Comparison of ENCODE assay signal across 17 cellular contexts in the genomic region with DNA sequence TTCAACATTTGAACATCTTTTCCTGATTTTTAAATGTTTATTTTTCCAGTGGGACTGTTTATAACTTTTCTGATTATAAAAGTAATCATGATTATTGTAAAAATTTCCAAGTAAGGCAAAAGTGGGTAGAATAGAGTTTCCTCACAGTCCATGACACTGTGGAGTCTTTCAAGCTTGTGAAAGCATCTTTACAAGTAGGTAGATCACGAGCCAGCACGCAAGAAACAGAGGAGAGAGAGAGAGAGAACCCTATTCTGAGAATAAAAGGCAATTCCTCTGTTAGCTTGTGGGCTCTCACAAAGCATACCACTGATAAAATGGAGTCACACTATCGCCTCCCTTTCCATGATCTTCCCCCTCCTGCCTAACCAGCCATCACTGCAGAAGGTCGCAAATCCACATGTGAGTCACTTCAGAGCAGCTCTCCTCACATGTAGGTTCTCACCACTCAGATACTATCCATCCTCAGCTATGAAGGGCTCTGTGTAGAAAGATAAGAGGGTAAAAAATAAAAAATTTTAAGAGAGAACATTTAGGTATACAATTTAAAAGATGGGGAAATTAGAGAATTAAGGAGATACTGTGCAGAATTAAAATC. TPM values are rescaled to one million over a fixed set of nuclear protein-coding genes. Genes with fewer than 3 reads are reported as not detected.
DNase-seq lines count a peak whose midpoint lies in the region; ATAC-seq and TF ChIP-seq lines count a peak whose summit lies in the region.
"Had no signal": no experiment of that assay in that cellular context is flagged by ENCODE, and none has a peak within 500 bp of the region (broad histone marks: within the 10 kb centered on the region; RNA-seq: fewer than 3 reads in every experiment).

No MANE protein-coding gene starts in this region.

- H3K27me3 ChIP-seq in IMR-90 (ENCODE audit: control insufficient read depth, insufficient read depth, low read length) (no peaks in the 10 kb centered on the region), psoas muscle (ENCODE audit: insufficient read depth in 3 of 3, low read length in 2 of 3) (no peaks in the 10 kb centered on the region)
- H3K27me3 ChIP-seq: heart left ventricle, MG63, transverse colon had no signal

- peaks cover 5% of the 10 kb centered on the region for H3K9me3 Mint-ChIP-seq in activated CD4-positive, alpha-beta T cell treated with anti-CD3 and anti-CD28 coated beads, Interleukin-2, amount 10 ng/mL, durations not matched to agents 7 days and 5 days
- no peaks in the 10 kb centered on the region for H3K9me3 Mint-ChIP-seq in central memory CD8-positive, alpha-beta T cell
- H3K9me3 Mint-ChIP-seq: memory B cell had no signal

- no TSS peak for BruUV-seq in IMR-90 (replicated peaks; lab: Mats Ljungman, UMichigan)

- H3K4ac ChIP-seq in IMR-90 (ENCODE audit: low read depth, low read length), result peak overlapping the region; percentile 43; the same call in 1 of the 2 replicates

- H4K20me1 ChIP-seq in IMR-90 (ENCODE audit: insufficient read depth, low read length), result peaks cover 67% of the 10 kb centered on the region

- peak overlapping the region; percentile 28 for H2BK5ac ChIP-seq in IMR-90 (ENCODE audit: low read depth, low read length, poor library complexity, severe bottlenecking)

- no peak overlapping the region for H2AFZ ChIP-seq in IMR-90 (replicated peaks; ENCODE audit: low read length, poor library complexity)

- POLR2A ChIA-PET in activated CD4-positive, alpha-beta T cell treated with anti-CD3 and anti-CD28 coated beads, Interleukin-2, amount 10 ng/mL, durations not matched to agents 7 days and 5 days (lab: Charles Lee), result interaction anchor here (1.2 kb wide), 1 partner anchor 20 kb away, joined by 3 read pairs; no protein-coding TSS in a partner anchor
- POLR2A ChIA-PET in IMR-90 (lab: Charles Lee; ENCODE audit: unreplicated experiment), result interaction anchor here (0.8 kb wide), 1 partner anchor 11 kb away, joined by 3 read pairs; no protein-coding TSS in a partner anchor

- TF ChIP-seq POLR2A in IMR-90 (IDR thresholded peaks at IDR 0.05; ENCODE audit: low read depth, low read length), result no peak

- no peak overlapping the region for H3K9ac ChIP-seq in IMR-90 (ENCODE audit: low read depth, low read length)

- H3K36me3 ChIP-seq in IMR-90 (ENCODE audit: control insufficient read depth, insufficient read depth, low read length) (no peaks in the 10 kb centered on the region), psoas muscle (ENCODE audit: insufficient read depth in 1 of 2, low read depth in 1 of 2) (no peaks in the 10 kb centered on the region)
- H3K36me3 ChIP-seq: MG63, transverse colon had no signal

- dilution Hi-C loops in IMR-90 (cut with HindIII; ENCODE audit: low sequenced_read_pairs, unreplicated experiment), result no loop called here

- no peak overlapping the region for H3K4me3 Mint-ChIP-seq in activated CD4-positive, alpha-beta T cell treated with anti-CD3 and anti-CD28 coated beads, Interleukin-2, amount 10 ng/mL, durations not matched to agents 7 days and 5 days
- no peak overlapping the region for H3K4me3 Mint-ChIP-seq in central memory CD8-positive, alpha-beta T cell
- H3K4me3 Mint-ChIP-seq: memory B cell had no signal

- no peak overlapping the region for H2AK9ac ChIP-seq in IMR-90 (replicated peaks; ENCODE audit: low read depth, low read length, poor library complexity)

- peak overlapping the region; percentile 60; the same call in 1 of the 2 replicates for H3K14ac ChIP-seq in IMR-90 (replicated peaks; ENCODE audit: low read depth, low read length)

- H3K4me3 ChIP-seq in IMR-90 (ENCODE audit: insufficient read depth, low read depth, low read length) (no peak overlapping the region), psoas muscle (no peak overlapping the region)
- H3K4me3 ChIP-seq: heart left ventricle, MG63, skin epidermis, transverse colon had no signal

- peaks cover 15% of the 10 kb centered on the region for H3K9me1 ChIP-seq in IMR-90 (ENCODE audit: insufficient read depth, low read length)

- in situ Hi-C loops in IMR-90 (cut with MboI; ENCODE audit: low sequenced_read_pairs), result no loop called here

- no peak for TF ChIP-seq RAD21 in IMR-90 (IDR thresholded peaks at IDR 0.05; ENCODE audit: low read length)

- no peaks in the 10 kb centered on the region for H3K27me3 Mint-ChIP-seq in activated CD4-positive, alpha-beta T cell treated with anti-CD3 and anti-CD28 coated beads, Interleukin-2, amount 10 ng/mL, durations not matched to agents 7 days and 5 days
- no peaks in the 10 kb centered on the region for H3K27me3 Mint-ChIP-seq in central memory CD8-positive, alpha-beta T cell

- H3K27ac Mint-ChIP-seq in activated CD4-positive, alpha-beta T cell treated with anti-CD3 and anti-CD28 coated beads, Interleukin-2, amount 10 ng/mL, durations not matched to agents 7 days and 5 days, result peak overlapping the region; percentile 10
- peak overlapping the region; percentile 32 for H3K27ac Mint-ChIP-seq in central memory CD8-positive, alpha-beta T cell (ENCODE audit: low read depth)
- H3K27ac Mint-ChIP-seq: memory B cell had no signal

- H4K5ac ChIP-seq in IMR-90 (ENCODE audit: low read depth, low read length), result 0 out of 2 replicates have a peak overlapping the region, but pooled peaks have one; percentile 25

- 100% methylated on average over 2 of the region's 4 CpGs; no CpG with 5 or more reads in 1 of the 2 experiments for WGBS in IMR-90 (ENCODE audit: extremely low coverage in 2 of 2, insufficient read length in 1 of 2), 2 experiments
- 88 to 93% (median 93%) methylated on average over 4 of the region's 4 CpGs for whole genome bisulfite sequencing in psoas muscle, 3 donors

- peak overlapping the region; percentile 62 for H3K23ac ChIP-seq in IMR-90 (ENCODE audit: low read depth, low read length)

- no peak overlapping the region; the same call in 1 of the 2 replicates for H3K4me2 ChIP-seq in IMR-90 (ENCODE audit: low read depth, low read length)

- no peak overlapping the region for H4K8ac ChIP-seq in IMR-90 (ENCODE audit: low read depth in 2 of 2, low read length in 2 of 2)

- peak; percentile 8; the same call in 1 of the 2 replicates for ATAC-seq in IMR-90 (ENCODE audit: low read depth)
- no peak for ATAC-seq in central memory CD8-positive, alpha-beta T cell (replicated peaks; ENCODE audit: extremely low read depth, poor library complexity, severe bottlenecking)
- peak in 3 of 4 donors; percentile 27 to 40 (median 28) for ATAC-seq in psoas muscle
- ATAC-seq in HG02885 (IDR thresholded peaks at IDR 0.05; ENCODE audit: poor library complexity, unreplicated experiment), result no peak

- H3K18ac ChIP-seq in IMR-90 (ENCODE audit: low read depth, low read length), result peak overlapping the region; percentile 61

- CTCF ChIA-PET in activated CD4-positive, alpha-beta T cell treated with anti-CD3 and anti-CD28 coated beads, Interleukin-2, amount 10 ng/mL, durations not matched to agents 7 days and 5 days (lab: Charles Lee), result interaction anchor here (1.4 to 2.5 kb wide), 3 partner anchors 10 to 23 kb away, joined by 3 to 8 read pairs (median 4); no protein-coding TSS in a partner anchor
- CTCF ChIA-PET in IMR-90 (lab: Yijun Ruan, JAX), result interaction anchor here (0.6 to 1.0 kb wide), 2 partner anchors 24 to 43 kb away, joined by 3 read pairs; no protein-coding TSS in a partner anchor

- H3K79me1 ChIP-seq in IMR-90 (ENCODE audit: low read depth in 1 of 2, low read length in 2 of 2), result peaks cover 45 to 87% of the 10 kb centered on the region in 2 experiments

- H3K4me1 ChIP-seq in IMR-90 (ENCODE audit: control insufficient read depth, insufficient read depth, low read length), result peaks cover 13% of the 10 kb centered on the region
- peaks cover 50% of the 10 kb centered on the region for H3K4me1 ChIP-seq in psoas muscle

- peak overlapping the region; percentile 70; the same call in 1 of the 2 replicates for H2BK120ac ChIP-seq in IMR-90 (ENCODE audit: low read depth, low read length)

- H2BK20ac ChIP-seq in IMR-90 (ENCODE audit: low read depth, low read length), result no peak overlapping the region; the same call in 1 of the 2 replicates

- peaks cover 54% of the 10 kb centered on the region for H3K36me3 Mint-ChIP-seq in activated CD4-positive, alpha-beta T cell treated with anti-CD3 and anti-CD28 coated beads, Interleukin-2, amount 10 ng/mL, durations not matched to agents 7 days and 5 days (ENCODE audit: low read depth)
- peaks cover 16% of the 10 kb centered on the region for H3K36me3 Mint-ChIP-seq in central memory CD8-positive, alpha-beta T cell (ENCODE audit: insufficient read depth)

- H3K4me1 Mint-ChIP-seq in activated CD4-positive, alpha-beta T cell treated with anti-CD3 and anti-CD28 coated beads, Interleukin-2, amount 10 ng/mL, durations not matched to agents 7 days and 5 days, result peaks cover 79% of the 10 kb centered on the region
- peaks cover 86% of the 10 kb centered on the region for H3K4me1 Mint-ChIP-seq in central memory CD8-positive, alpha-beta T cell
- H3K4me1 Mint-ChIP-seq: memory B cell had no signal

- H3K56ac ChIP-seq in IMR-90 (ENCODE audit: extremely low read depth, insufficient read depth, low read length), result no peak overlapping the region

- intact Hi-C loops in IMR-90 (cut with micrococcal nuclease) (no loop called here), psoas muscle (cut with DNase I) (loop anchor here in 1 of 2 donors (5.0 kb wide), 1 partner anchor 39 kb away; a partner anchor contains a TSS)

- no peak for TF ChIP-seq CTCF in IMR-90 (conservative IDR thresholded peaks at IDR 0.05; ENCODE audit: low read depth, low read length)
- no peak for TF ChIP-seq CTCF in psoas muscle (IDR thresholded peaks at IDR 0.05)

- no peak for DNase-seq in activated CD4-positive, alpha-beta T cell treated with anti-CD3 and anti-CD28 coated beads, Interleukin-2, amount 10 ng/mL, durations not matched to agents 7 days and 5 days
- DNase-seq in activated CD4-positive, alpha-beta T cell treated with anti-CD3 and anti-CD28 coated beads, Interleukin-2, amount 50 U/mL, for 4 hours, result no peak
- DNase-seq in IMR-90, result peak; percentile 44
- DNase-seq in central memory CD8-positive, alpha-beta T cell (ENCODE audit: low spot score in 2 of 2), result no peak
- DNase-seq in psoas muscle, result no peak
- no peak for DNase-seq in 8988T
- no peak for DNase-seq in NCI-H2029 (lab: John Stamatoyannopoulos, UW)
- DNase-seq: cortex of kidney, GOT3, heart left ventricle, islet precursor cell, MG63, NCI-H2081, transverse colon had no signal

- no peak overlapping the region for H4K91ac ChIP-seq in IMR-90 (ENCODE audit: insufficient read depth, low read depth, low read length)

- no peaks in the 10 kb centered on the region for H3K9me3 ChIP-seq in IMR-90 (ENCODE audit: control insufficient read depth, insufficient read depth, low read length)
- no peaks in the 10 kb centered on the region for H3K9me3 ChIP-seq in psoas muscle
- H3K9me3 ChIP-seq: MG63, transverse colon had no signal

- peak overlapping the region; percentile 52; the same call in 1 of the 2 replicates for H2AK5ac ChIP-seq in IMR-90 (ENCODE audit: low read depth, low read length)

- H3K27ac ChIP-seq in IMR-90 (ENCODE audit: insufficient read depth, low read length), result peak overlapping the region; percentile 61; the same call in 1 of the 2 replicates
- peak overlapping the region; percentile 54 for H3K27ac ChIP-seq in psoas muscle
- H3K27ac ChIP-seq: skin epidermis, transverse colon had no signal

- no peak overlapping the region for H2BK15ac ChIP-seq in IMR-90 (ENCODE audit: low read depth, low read length)

RNA-seq across cellular contexts. Expression of a gene that starts 40.3 kb away (rescaled TPM):
- total RNA-seq in activated CD4-positive, alpha-beta T cell treated with anti-CD3 and anti-CD28 coated beads, Interleukin-2, amount 10 ng/mL, durations not matched to agents 7 days and 5 days, result 100 to 1,000 TPM; 119 to 121 TPM
- total RNA-seq in IMR-90 (2012; rRNA removed), result 26.5 and 34.7 TPM in 2 replicates
- polyA plus RNA-seq in IMR-90 (2012; rRNA removed), result 21.9 and 22.1 TPM in 2 replicates
- polyA plus RNA-seq in IMR-90 (2012; cell fraction: cytosol; rRNA removed), result 10.2 and 11.0 TPM in 2 replicates
- polyA plus RNA-seq in IMR-90 (2012; cell fraction: nucleus; rRNA removed; ENCODE audit: low replicate concordance), result 18.0 and 36.8 TPM in 2 replicates
- 10 to 100 TPM; 52.5 to 95.2 (median 65.0) TPM for total RNA-seq in psoas muscle
- 10 to 100 TPM in 2 of 3 donors, 1 to 10 TPM in 1; 7.8 to 21.9 (median 14.7) TPM for polyA plus RNA-seq in psoas muscle

Comparison
In these comparisons a context has a peak if more than half of its experiments do, and no peak if none do; other contexts are left out.
1. ATAC-seq: peak in IMR-90 (single experiment) and psoas muscle (3 of 4); none in central memory CD8-positive, alpha-beta T cell (single experiment) and HG02885 (single experiment).